Comparison of ENCODE assay signal across 15 cellular contexts in the genomic region with DNA sequence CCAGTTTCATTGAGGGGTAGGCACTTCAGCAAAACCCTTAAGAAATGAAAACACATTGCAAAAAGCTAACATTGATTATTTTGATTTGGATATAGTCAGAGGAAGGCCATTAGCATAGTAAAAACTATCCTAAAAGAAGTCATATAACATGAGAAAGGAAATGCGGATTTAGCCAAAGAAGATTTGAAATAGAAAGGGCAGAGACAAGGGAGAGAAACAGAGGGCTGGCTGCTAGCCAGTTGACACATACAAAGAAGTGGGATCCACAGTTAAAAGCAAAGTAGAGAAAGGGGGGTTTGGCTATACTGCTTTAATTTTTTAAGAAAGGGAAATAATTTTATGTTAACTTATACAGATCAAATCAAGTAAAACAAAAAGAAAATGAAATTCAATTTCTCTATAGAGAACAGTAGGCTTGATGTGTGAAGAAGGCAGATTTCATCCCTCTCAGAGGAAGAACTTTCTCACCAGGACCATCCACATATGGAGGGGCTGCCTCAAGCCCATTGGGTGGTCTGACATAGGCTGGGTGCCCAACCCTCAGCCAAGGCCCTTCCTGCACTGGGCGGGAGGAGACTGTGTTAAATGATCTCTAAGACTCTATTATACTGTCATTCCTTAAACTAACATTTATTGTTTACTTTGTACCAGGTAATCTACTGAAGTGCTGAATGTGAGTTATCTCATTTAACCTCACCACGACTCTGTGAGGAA.
"Had no signal": no experiment of that assay in that cellular context is flagged by ENCODE, and none has a peak within 500 bp of the region (broad histone marks: within the 10 kb centered on the region; RNA-seq: fewer than 3 reads in every experiment).

No MANE protein-coding gene starts in this region.

- ATAC-seq: activated CD4-positive, alpha-beta T cell treated with anti-CD3 and anti-CD28 coated beads for 36 hours; activated CD8-positive, alpha-beta T cell treated with anti-CD3 and anti-CD28 coated beads, Interleukin-2, amount 10 ng/mL, durations not matched to agents 7 days and 5 days; T-cell had no signal

- H3K4me1 ChIP-seq: thyroid gland had no signal

- H3K27me3 ChIP-seq: ovary, stomach, thyroid gland had no signal

- FAIRE-seq: urothelium cell line had no signal

- H3K27ac ChIP-seq: ovary, stomach, thyroid gland had no signal

- H3K9me3 ChIP-seq: ovary, thyroid gland had no signal

- DNase-seq: activated CD4-positive, alpha-beta T cell treated with anti-CD3 and anti-CD28 coated beads for 36 hours; activated CD8-positive, alpha-beta memory T cell treated with anti-CD3 and anti-CD28 coated beads, Interleukin-2, amount 50 U/mL, for 48 hours; activated CD8-positive, alpha-beta T cell treated with anti-CD3 and anti-CD28 coated beads, Interleukin-2, amount 10 ng/mL, durations not matched to agents 7 days and 5 days; activated naive CD8-positive, alpha-beta T cell treated with anti-CD3 and anti-CD28 coated beads, Interleukin-2, amount 10 ng/mL, durations not matched to agents 7 days and 5 days; anterior cingulate cortex; cortex of kidney; erythroblast; glutamatergic neuron; immature natural killer cell; ovary; stomach; T-cell; T1000; thyroid gland had no signal

- H3K27ac Mint-ChIP-seq: activated CD4-positive, alpha-beta T cell treated with anti-CD3 and anti-CD28 coated beads for 36 hours; activated CD8-positive, alpha-beta T cell treated with anti-CD3 and anti-CD28 coated beads, Interleukin-2, amount 10 ng/mL, durations not matched to agents 7 days and 5 days; activated naive CD8-positive, alpha-beta T cell treated with anti-CD3 and anti-CD28 coated beads, Interleukin-2, amount 10 ng/mL, durations not matched to agents 7 days and 5 days; immature natural killer cell; T-cell had no signal

- H3K4me1 Mint-ChIP-seq: activated CD4-positive, alpha-beta T cell treated with anti-CD3 and anti-CD28 coated beads for 36 hours; activated naive CD8-positive, alpha-beta T cell treated with anti-CD3 and anti-CD28 coated beads, Interleukin-2, amount 10 ng/mL, durations not matched to agents 7 days and 5 days; immature natural killer cell; T-cell had no signal

- H3K4me3 ChIP-seq: ovary, stomach, thyroid gland had no signal

- H3K36me3 Mint-ChIP-seq: activated naive CD8-positive, alpha-beta T cell treated with anti-CD3 and anti-CD28 coated beads, Interleukin-2, amount 10 ng/mL, durations not matched to agents 7 days and 5 days; T-cell had no signal

- H3K4me3 Mint-ChIP-seq: activated CD4-positive, alpha-beta T cell treated with anti-CD3 and anti-CD28 coated beads for 36 hours; activated CD8-positive, alpha-beta T cell treated with anti-CD3 and anti-CD28 coated beads, Interleukin-2, amount 10 ng/mL, durations not matched to agents 7 days and 5 days; activated naive CD8-positive, alpha-beta T cell treated with anti-CD3 and anti-CD28 coated beads, Interleukin-2, amount 10 ng/mL, durations not matched to agents 7 days and 5 days; immature natural killer cell; T-cell had no signal

- H3K36me3 ChIP-seq: ovary, stomach, thyroid gland had no signal
